Comparison of ENCODE assay signal across 15 cellular contexts in genomic region chr3:122674339-122674738, GRCh38. TPM values are rescaled to one million over a fixed set of nuclear protein-coding genes. Genes with fewer than 3 reads are reported as not detected.
DNase-seq lines count a peak whose midpoint lies in the region; ATAC-seq, FAIRE-seq and TF ChIP-seq lines count a peak whose summit lies in the region.
"Had no signal": no experiment of that assay in that cellular context is flagged by ENCODE, and none has a peak within 500 bp of the region (broad histone marks: within the 10 kb centered on the region; RNA-seq: fewer than 3 reads in every experiment).

No MANE protein-coding gene starts in this region.

- no peak overlapping the region for H3K56ac ChIP-seq in H1 (replicated peaks; ENCODE audit: insufficient read length, low read depth, low read length)

- H3K27me3 ChIP-seq in mammary epithelial cell (ENCODE audit: insufficient read depth, low read length) (no peaks in the 10 kb centered on the region), H1 (replicated peaks in 1 of 4; ENCODE audit: control insufficient read depth in 3 of 4, extremely low read depth in 1 of 4, insufficient read depth in 3 of 4, low read length in 3 of 4) (no peaks in the 10 kb centered on the region; a peak in 2 of 7 replicates)

- H2BK20ac ChIP-seq in H1 (ENCODE audit: low read length): no peak overlapping the region

- H3K36me3 ChIP-seq in mammary epithelial cell (ENCODE audit: insufficient read depth, low read length): no peaks in the 10 kb centered on the region
- H3K36me3 ChIP-seq in H1 (ENCODE audit: control insufficient read depth in 2 of 4, insufficient read depth in 4 of 4, low read length in 3 of 4): no peaks in the 10 kb centered on the region

- no peak for ATAC-seq in HG03175 (IDR thresholded peaks at IDR 0.05; ENCODE audit: unreplicated experiment)

- no peak overlapping the region for H4K8ac ChIP-seq in H1 (ENCODE audit: extremely low read depth, insufficient read depth, low read length)

- no peak overlapping the region for H3K27ac Mint-ChIP-seq in MCF 10A (ENCODE audit: low read depth, unreplicated experiment)
- H3K27ac Mint-ChIP-seq: H9 had no signal

- H4K20me1 ChIP-seq in mammary epithelial cell (ENCODE audit: insufficient read depth, low read length): no peaks in the 10 kb centered on the region
- H4K20me1 ChIP-seq in H1 (replicated peaks in 1 of 2; ENCODE audit: control insufficient read depth in 1 of 2, insufficient read depth in 2 of 2, low read length in 2 of 2): no peaks in the 10 kb centered on the region

- no peaks in the 10 kb centered on the region for H3K9me3 Mint-ChIP-seq in MCF 10A (ENCODE audit: unreplicated experiment)
- H3K9me3 Mint-ChIP-seq: H9 had no signal

- DNase-seq in mammary epithelial cell: no peak
- DNase-seq in MCF 10A (ENCODE audit: unreplicated experiment): no peak
- peak; percentile 59 for DNase-seq in MV-4-11 (lab: John Stamatoyannopoulos, UW)
- DNase-seq in H1 (ENCODE audit: low read depth in 1 of 2, low spot score in 2 of 2): no peak
- DNase-seq in activated CD4-positive, CD25-positive, alpha-beta regulatory T cell treated with anti-CD3 and anti-CD28 coated beads, Interleukin-2, amount 50 U/mL, for 72 hours: no peak
- no peak for DNase-seq in activated CD4-positive, alpha-beta T cell treated with anti-CD3 and anti-CD28 coated beads for 1 hour
- DNase-seq: Caco-2; H9; NCI-H1417; NCI-H187 treated with DMSO at 0.1 percent for 48 hours; NCI-H446; NK-92 treated with Interleukin-12 subunit alpha and Interleukin-12 subunit beta, amount 100 ng/mL, for 24 hours; PC-9; T-helper 1 cell had no signal

- H3K27me3 Mint-ChIP-seq in MCF 10A (ENCODE audit: insufficient read depth, unreplicated experiment): no peaks in the 10 kb centered on the region

- H3K4me3 Mint-ChIP-seq in MCF 10A (ENCODE audit: unreplicated experiment): no peak overlapping the region
- H3K4me3 Mint-ChIP-seq: H9 had no signal

- H4K5ac ChIP-seq in H1 (ENCODE audit: insufficient read length, low read depth, low read length): no peak overlapping the region

- dilution Hi-C loops in mammary epithelial cell (cut with HindIII; ENCODE audit: low sequenced_read_pairs): no loop called here

- H3K4ac ChIP-seq in H1 (replicated peaks; ENCODE audit: insufficient read length, low read depth, low read length): no peak overlapping the region

- BruUV-seq in mammary epithelial cell (replicated peaks; lab: Mats Ljungman, UMichigan) (no TSS peak), MCF 10A (replicated peaks; lab: Mats Ljungman, UMichigan) (no TSS peak)

- no peak for TF ChIP-seq RAD21 in H1 (IDR thresholded peaks at IDR 0.05 in 1 of 2, conservative IDR thresholded peaks at IDR 0.05 in 1 of 2; ENCODE audit: low read depth in 2 of 2, low read length in 2 of 2)

- TF ChIP-seq CTCF in mammary epithelial cell (conservative IDR thresholded peaks at IDR 0.05 in 1 of 2, IDR thresholded peaks at IDR 0.05 in 1 of 2; ENCODE audit: extremely low read depth in 1 of 2, insufficient read depth in 1 of 2, low read depth in 1 of 2, low read length in 2 of 2): no peak
- TF ChIP-seq CTCF in MCF 10A (IDR thresholded peaks at IDR 0.05; ENCODE audit: unreplicated experiment): no peak
- TF ChIP-seq CTCF in H1 (IDR thresholded peaks at IDR 0.05; ENCODE audit: control extremely low read depth in 1 of 3, insufficient read depth in 1 of 3, low read depth in 1 of 3, low read length in 3 of 3): no peak

- POLR2A ChIA-PET in MCF 10A (lab: Yijun Ruan, JAX): interaction anchor here (1.7 kb wide), 1 partner anchor 14 kb away, joined by 4 read pairs; no protein-coding TSS in a partner anchor
- POLR2A ChIA-PET in H1 (lab: Charles Lee; ENCODE audit: partially characterized antibody): interaction anchor here (1.2 kb wide), 1 partner anchor 237 kb away, joined by 3 read pairs; no protein-coding TSS in a partner anchor

- no peak for TF ChIP-seq EP300 in H1 (IDR thresholded peaks at IDR 0.05; ENCODE audit: borderline replicate concordance in 1 of 2, low read depth in 2 of 2, low read length in 2 of 2)

- TF ChIP-seq POLR2A in H1 (IDR thresholded peaks at IDR 0.05; ENCODE audit: control extremely low read depth in 1 of 2, low read depth in 2 of 2, low read length in 2 of 2): no peak

- WGBS in mammary epithelial cell (ENCODE audit: low coverage, missing lambda C conversion rate): 31% methylated on average over 3 of the region's 3 CpGs
- WGBS in H1 (ENCODE audit: extremely low coverage in 1 of 2, insufficient coverage in 1 of 2, insufficient read length in 1 of 2, insufficient replicate concordance in 2 of 2, low coverage in 1 of 2, low lambda C conversion rate in 2 of 2, missing lambda C conversion rate in 1 of 2), 2 experiments: 85% methylated on average over 3 of the region's 3 CpGs; no CpG with 5 or more reads in 1 of the 2 experiments

- no peak overlapping the region for H2AK5ac ChIP-seq in H1 (ENCODE audit: low read depth, low read length)

- H3K4me2 ChIP-seq in mammary epithelial cell (ENCODE audit: insufficient read depth, low read depth, low read length): no peak overlapping the region
- no peak overlapping the region for H3K4me2 ChIP-seq in H1 (ENCODE audit: insufficient read depth in 1 of 2, low read depth in 2 of 2, low read length in 2 of 2)
- H3K4me2 ChIP-seq: PC-9 had no signal

- no peak overlapping the region for H3K9ac ChIP-seq in mammary epithelial cell (ENCODE audit: insufficient read depth, low read length)
- H3K9ac ChIP-seq in H1 (replicated peaks in 1 of 4; ENCODE audit: extremely low read depth in 1 of 4, low read depth in 3 of 4, low read length in 3 of 4): no peak overlapping the region

- H3K23ac ChIP-seq in H1 (ENCODE audit: insufficient read length): no peak overlapping the region

- H2BK12ac ChIP-seq in H1 (ENCODE audit: low read depth, low read length): no peak overlapping the region

- no peak for FAIRE-seq in H1 (lab: Jason Lieb, UNC)

- intact Hi-C loops in mammary epithelial cell (cut with micrococcal nuclease) (no loop called here), MCF 10A (cut with micrococcal nuclease) (no loop called here)

- in situ Hi-C loops in mammary epithelial cell (cut with MboI; ENCODE audit: low sequenced_read_pairs in 2 of 2): no loop called here

- H3K18ac ChIP-seq in H1 (ENCODE audit: extremely low read depth, low read length): no peak overlapping the region

- H3K4me1 ChIP-seq in mammary epithelial cell (ENCODE audit: insufficient read depth, low read length) (peaks cover 11% of the 10 kb centered on the region), H1 (replicated peaks in 1 of 4; ENCODE audit: control insufficient read depth in 3 of 4, insufficient read depth in 4 of 4, low read length in 3 of 4) (peaks cover 0 to 2% (median 1%) of the 10 kb centered on the region in 4 experiments; a peak in 4 of 7 replicates)

- no peak overlapping the region for H3K27ac ChIP-seq in mammary epithelial cell (ENCODE audit: insufficient read depth, low read depth, low read length)
- no peak overlapping the region for H3K27ac ChIP-seq in H1 (ENCODE audit: low read depth, low read length)
- H3K27ac ChIP-seq: PC-9 had no signal

- H2BK15ac ChIP-seq in H1 (ENCODE audit: low read length): no peak overlapping the region

- peaks cover 4% of the 10 kb centered on the region for H3K4me1 Mint-ChIP-seq in MCF 10A (ENCODE audit: insufficient read depth, unreplicated experiment)

- no peaks in the 10 kb centered on the region for H3K79me1 ChIP-seq in H1 (ENCODE audit: low read depth, low read length)

- no peak overlapping the region for H2BK5ac ChIP-seq in H1 (ENCODE audit: low read depth, low read length)

- H3K36me3 Mint-ChIP-seq in MCF 10A (ENCODE audit: insufficient read depth, unreplicated experiment): peaks cover 4% of the 10 kb centered on the region

- H3K9me3 ChIP-seq in mammary epithelial cell (replicated peaks; ENCODE audit: insufficient read depth, low read length) (no peaks in the 10 kb centered on the region), H1 (ENCODE audit: insufficient read depth in 2 of 2, low read depth in 1 of 2, low read length in 1 of 2) (no peaks in the 10 kb centered on the region)
- H3K9me3 ChIP-seq: Caco-2 had no signal

- no peak overlapping the region for H3K14ac ChIP-seq in H1 (ENCODE audit: insufficient read length)

- H2BK120ac ChIP-seq in H1 (replicated peaks; ENCODE audit: low read depth, low read length): no peak overlapping the region

- CTCF ChIA-PET in mammary epithelial cell (lab: Charles Lee; ENCODE audit: low non-redundant PET): no interaction called here
- CTCF ChIA-PET in MCF 10A (lab: Yijun Ruan, JAX): interaction anchor here (0.9 kb wide), 1 partner anchor 10 kb away, joined by 3 read pairs; no protein-coding TSS in a partner anchor
- CTCF ChIA-PET in H1 (lab: Charles Lee; ENCODE audit: partially characterized antibody): no interaction called here

- no peak overlapping the region for H4K91ac ChIP-seq in H1 (replicated peaks; ENCODE audit: insufficient read length, low read length)

- H3K4me3 ChIP-seq in mammary epithelial cell (replicated peaks in 1 of 3; ENCODE audit: insufficient read depth in 1 of 3, low read depth in 2 of 3, low read length in 3 of 3) (no peak overlapping the region), H1 (ENCODE audit: extremely low read depth in 1 of 4, insufficient read depth in 2 of 4, low read depth in 3 of 4, low read length in 4 of 4) (no peak overlapping the region)
- H3K4me3 ChIP-seq: PC-9 had no signal

- H3K79me2 ChIP-seq in mammary epithelial cell (ENCODE audit: insufficient read depth, low read length): no peaks in the 10 kb centered on the region
- no peaks in the 10 kb centered on the region for H3K79me2 ChIP-seq in H1 (ENCODE audit: control insufficient read depth in 1 of 2, insufficient read depth in 2 of 2, low read length in 2 of 2)

- 0 out of 2 replicates have a peak, but pooled peaks cover 1% of the 10 kb centered on the region for H3K23me2 ChIP-seq in H1 (ENCODE audit: low read depth, low read length)

- peak overlapping the region; percentile 93 for H2AFZ ChIP-seq in mammary epithelial cell (ENCODE audit: low read depth, low read length)
- 0 out of 2 replicates have a peak overlapping the region, but pooled peaks have one; percentile 37 for H2AFZ ChIP-seq in H1 (ENCODE audit: low read length)
- H2AFZ ChIP-seq: PC-9 had no signal

TF ChIP-seq in H1, 55 proteins besides CTCF, POLR2A, EP300 and RAD21 (continues in another document):
- TF ChIP-seq BRCA1 (IDR thresholded peaks at IDR 0.05; ENCODE audit: low read depth, low read length) (no peak), POLR2AphosphoS5 (IDR thresholded peaks at IDR 0.05; ENCODE audit: low read depth, low read length) (no peak)

RNA-seq across cellular contexts. Expression of gene PARP14, which starts 6.3 kb away (rescaled TPM):
- total RNA-seq in mammary epithelial cell (10 to 100 TPM; 14.6 to 18.8 TPM), MCF 10A (2022) (15.5 and 23.8 TPM in 2 replicates)
- polyA plus RNA-seq in mammary epithelial cell (7.1 TPM), H1 (2011; rRNA removed) (8.2 and 12.6 TPM in 2 replicates)
- polyA minus RNA-seq in mammary epithelial cell: 18.0 TPM
- 15.9 and 17.6 TPM in 2 replicates for total RNA-seq in H1 (2021; fragmentation: NEBNext Ultra II Directional; extraction: Animal tissue kit (Norgen Biotek cat#: 25700))
- 11.1 TPM for polyA plus RNA-seq in H1 (2011; cell fraction: cytosol; rRNA removed)
- polyA plus RNA-seq in H1 (2011; cell fraction: nucleus; rRNA removed): 11.2 TPM
- 9.6 to 13.3 TPM (median 11.2 TPM) in 4 replicates for polyA plus RNA-seq in H1 (2012, experiment 1 of 2)
- 0.62 TPM for polyA plus RNA-seq in H1 (2012, experiment 2 of 2)
- 9.4 TPM for polyA plus RNA-seq in H1 (2013, experiment 1 of 2)
- polyA plus RNA-seq in H1 (2013, experiment 2 of 2): 8.4 TPM
- 23.2 and 29.5 TPM in 2 replicates for polyA minus RNA-seq in H1 (2011; rRNA and poly(A)+ RNA removed)
- 14.2 TPM for polyA minus RNA-seq in H1 (2011; cell fraction: cytosol; rRNA and poly(A)+ RNA removed)
- polyA minus RNA-seq in H1 (2011; cell fraction: nucleus; rRNA and poly(A)+ RNA removed): 25.1 TPM
